ENCODE assay signal across 19 cellular contexts in the genomic region with DNA sequence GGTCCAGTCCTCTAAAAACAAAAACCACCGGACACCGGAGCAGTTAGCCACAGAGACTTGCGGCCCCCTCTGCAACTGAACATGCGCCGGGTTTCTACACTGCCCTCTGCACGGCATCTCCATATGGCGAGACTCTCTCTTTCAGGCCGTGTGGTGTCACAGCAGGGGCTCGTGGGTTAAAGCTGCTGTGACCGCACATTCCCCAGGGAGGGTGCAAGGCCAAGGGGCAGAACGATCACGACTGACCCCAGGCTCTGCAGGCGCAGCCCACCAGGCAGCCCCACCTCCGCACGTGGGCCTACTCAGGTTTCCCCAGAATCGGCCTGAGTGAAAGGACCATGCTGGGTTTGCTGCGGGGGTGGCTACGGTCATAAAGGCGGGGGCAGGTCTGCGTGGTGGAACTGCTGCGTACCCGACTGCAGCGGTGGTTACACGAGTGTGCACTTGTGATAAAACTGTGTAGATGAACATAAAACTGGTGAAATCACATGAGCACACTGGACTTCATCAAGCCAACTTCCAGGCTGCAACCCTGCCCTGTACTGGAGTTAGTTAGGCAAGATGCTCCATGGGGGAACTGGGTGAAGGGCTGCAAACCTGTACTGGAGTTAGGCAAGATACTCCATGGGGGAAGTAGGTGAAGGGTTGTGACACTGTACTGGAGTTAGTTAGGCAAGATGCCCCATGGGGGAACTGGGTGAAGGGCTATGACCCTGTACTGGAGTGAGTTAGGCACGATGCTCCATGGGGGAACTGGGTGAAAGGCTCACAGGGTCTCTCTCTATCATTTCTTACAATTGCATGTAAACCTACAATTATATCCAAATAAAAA.
A peak's percentile ranks its signal among the peaks of the same experiment; 100 is the strongest.
DNase-seq lines count a peak whose midpoint lies in the region; ATAC-seq, FAIRE-seq and TF ChIP-seq lines count a peak whose summit lies in the region.
"Had no signal": no experiment of that assay in that cellular context is flagged by ENCODE, and none has a peak within 500 bp of the region (broad histone marks: within the 10 kb centered on the region; RNA-seq: fewer than 3 reads in every experiment).

No MANE protein-coding gene starts in this region.

- H2AFZ ChIP-seq in IMR-90 (replicated peaks; ENCODE audit: low read length, poor library complexity) (peak overlapping the region; percentile 51), neuronal stem cell (ENCODE audit: low read length) (no peak overlapping the region)
- H2AFZ ChIP-seq: parathyroid adenoma had no signal

- H3K9ac ChIP-seq in IMR-90 (ENCODE audit: low read depth, low read length) (no peak overlapping the region), endodermal cell (ENCODE audit: extremely low read depth, low read length, poor library complexity, severe bottlenecking) (no peak overlapping the region), neuronal stem cell (ENCODE audit: low read depth, low read length, poor library complexity) (no peak overlapping the region)
- H3K9ac ChIP-seq: parathyroid adenoma had no signal

- H2BK120ac ChIP-seq in IMR-90 (ENCODE audit: low read depth, low read length) (no peak overlapping the region), neuronal stem cell (ENCODE audit: low read depth, low read length) (no peak overlapping the region)

- H3K27me3 Mint-ChIP-seq in endodermal cell (ENCODE audit: insufficient read depth) (no peaks in the 10 kb centered on the region), immature natural killer cell (ENCODE audit: low read depth in 3 of 3) (peaks cover 2 to 3% (median 2%) of the 10 kb centered on the region in 3 donors)

- no peak overlapping the region for H4K5ac ChIP-seq in IMR-90 (ENCODE audit: low read depth, low read length)

- no peaks in the 10 kb centered on the region for H4K20me1 ChIP-seq in IMR-90 (ENCODE audit: insufficient read depth, low read length)

- H4K8ac ChIP-seq in IMR-90 (ENCODE audit: low read depth in 2 of 2, low read length in 2 of 2) (no peak overlapping the region), neuronal stem cell (ENCODE audit: low read depth, low read length) (no peak overlapping the region)

- no peaks in the 10 kb centered on the region for H3K36me3 Mint-ChIP-seq in endodermal cell (ENCODE audit: low read depth)
- H3K36me3 Mint-ChIP-seq in immature natural killer cell, result no peaks in the 10 kb centered on the region
- H3K36me3 Mint-ChIP-seq: brain had no signal

- H3K4me2 ChIP-seq in IMR-90 (ENCODE audit: low read depth, low read length), result no peak overlapping the region
- H3K4me2 ChIP-seq in neuronal stem cell (ENCODE audit: insufficient read depth, low read length, poor library complexity, severe bottlenecking), result no peak overlapping the region

- no peaks in the 10 kb centered on the region for H3K9me1 ChIP-seq in IMR-90 (ENCODE audit: insufficient read depth, low read length)

- H3K4me3 Mint-ChIP-seq in endodermal cell (no peak overlapping the region), immature natural killer cell (no peak overlapping the region)
- H3K4me3 Mint-ChIP-seq: brain had no signal

- intact Hi-C loops in IMR-90 (cut with micrococcal nuclease), result no loop called here

- H3K14ac ChIP-seq in IMR-90 (replicated peaks; ENCODE audit: low read depth, low read length) (no peak overlapping the region), neuronal stem cell (ENCODE audit: low read length) (peak overlapping the region; percentile 32)

- WGBS in IMR-90 (ENCODE audit: extremely low coverage in 2 of 2, insufficient read length in 1 of 2), 2 experiments, result 41% methylated on average over 12 of the region's 25 CpGs; no CpG with 5 or more reads in 1 of the 2 experiments
- WGBS in endodermal cell (ENCODE audit: insufficient coverage in 1 of 2, insufficient read length in 1 of 2), 2 experiments, result 69 to 86% methylated on average over 18 to 25 of the region's 25 CpGs
- no CpG with 5 or more reads among the region's 25 CpGs for WGBS in neuronal stem cell (ENCODE audit: extremely low coverage in 2 of 2, insufficient read length in 2 of 2, insufficient replicate concordance in 1 of 2), 2 donors

- H3K23ac ChIP-seq in IMR-90 (ENCODE audit: low read depth, low read length), result no peak overlapping the region
- H3K23ac ChIP-seq in neuronal stem cell (ENCODE audit: low read depth, low read length, poor library complexity), result no peak overlapping the region

- no peak overlapping the region for H2AK5ac ChIP-seq in IMR-90 (ENCODE audit: low read depth, low read length)
- H2AK5ac ChIP-seq in neuronal stem cell (ENCODE audit: low read depth, low read length), result no peak overlapping the region

- TF ChIP-seq POLR2A in GM12891 (IDR thresholded peaks at IDR 0.05; ENCODE audit: low read depth, low read length) (no peak), IMR-90 (IDR thresholded peaks at IDR 0.05; ENCODE audit: low read depth, low read length) (no peak)

- dilution Hi-C loops in IMR-90 (cut with HindIII; ENCODE audit: low sequenced_read_pairs, unreplicated experiment), result no loop called here

- ATAC-seq in IMR-90 (ENCODE audit: low read depth), result no peak
- no peak for ATAC-seq in HG03095 (IDR thresholded peaks at IDR 0.05; ENCODE audit: unreplicated experiment)
- ATAC-seq in HG02981 (IDR thresholded peaks at IDR 0.05; ENCODE audit: unreplicated experiment), result no peak
- ATAC-seq: Panc1 had no signal

- no peak overlapping the region for H2BK15ac ChIP-seq in IMR-90 (ENCODE audit: low read depth, low read length)
- H2BK15ac ChIP-seq in neuronal stem cell (ENCODE audit: low read length), result no peak overlapping the region

- H3K4ac ChIP-seq in IMR-90 (ENCODE audit: low read depth, low read length) (no peak overlapping the region), neuronal stem cell (ENCODE audit: low read length) (no peak overlapping the region)

- H3K56ac ChIP-seq in IMR-90 (ENCODE audit: extremely low read depth, insufficient read depth, low read length), result no peak overlapping the region

- H3K27ac ChIP-seq in IMR-90 (ENCODE audit: insufficient read depth, low read length) (no peak overlapping the region), endodermal cell (ENCODE audit: low read depth, low read length) (no peak overlapping the region), neuronal stem cell (replicated peaks; ENCODE audit: low read length) (no peak overlapping the region)
- H3K27ac ChIP-seq: epithelial cell of prostate, parathyroid adenoma, skin epidermis, thoracic aorta had no signal

- H3K9me3 Mint-ChIP-seq in endodermal cell (no peaks in the 10 kb centered on the region), immature natural killer cell (no peaks in the 10 kb centered on the region)
- H3K9me3 Mint-ChIP-seq: brain had no signal

- TF ChIP-seq CTCF in IMR-90 (conservative IDR thresholded peaks at IDR 0.05; ENCODE audit: low read depth, low read length), result no peak
- no peak for TF ChIP-seq CTCF in endodermal cell (conservative IDR thresholded peaks at IDR 0.05)

- no peak overlapping the region for H2AK9ac ChIP-seq in IMR-90 (replicated peaks; ENCODE audit: low read depth, low read length, poor library complexity)

- CTCF ChIA-PET in IMR-90 (lab: Yijun Ruan, JAX), result no interaction called here

- no peak overlapping the region for H2BK20ac ChIP-seq in IMR-90 (ENCODE audit: low read depth, low read length)

- H3K27me3 ChIP-seq in IMR-90 (ENCODE audit: control insufficient read depth, insufficient read depth, low read length) (no peaks in the 10 kb centered on the region), endodermal cell (ENCODE audit: control insufficient read depth, insufficient read depth, low read length, poor library complexity, severe bottlenecking) (no peaks in the 10 kb centered on the region), neuronal stem cell (ENCODE audit: control insufficient read depth in 3 of 3, insufficient read depth in 3 of 3, low read depth in 1 of 3, low read length in 3 of 3) (peaks cover 0 to 29% (median 0%) of the 10 kb centered on the region in 3 experiments)

- H2BK5ac ChIP-seq in IMR-90 (ENCODE audit: low read depth, low read length, poor library complexity, severe bottlenecking), result no peak overlapping the region
- H2BK5ac ChIP-seq in neuronal stem cell (ENCODE audit: low read length), result no peak overlapping the region

- POLR2A ChIA-PET in IMR-90 (lab: Charles Lee; ENCODE audit: unreplicated experiment), result no interaction called here

- peaks cover 49% of the 10 kb centered on the region for H3K9me3 ChIP-seq in IMR-90 (ENCODE audit: control insufficient read depth, insufficient read depth, low read length)
- H3K9me3 ChIP-seq in endodermal cell (ENCODE audit: control insufficient read depth, low read length), result no peaks in the 10 kb centered on the region
- no peaks in the 10 kb centered on the region for H3K9me3 ChIP-seq in neuronal stem cell (replicated peaks in 1 of 2; ENCODE audit: control insufficient read depth in 2 of 2, insufficient read depth in 1 of 2, low read depth in 1 of 2, low read length in 2 of 2)
- H3K9me3 ChIP-seq: Caco-2, thoracic aorta had no signal

- no peak overlapping the region for H2BK12ac ChIP-seq in neuronal stem cell (ENCODE audit: low read length)

- H3K27ac Mint-ChIP-seq in endodermal cell (no peak overlapping the region), immature natural killer cell (no peak overlapping the region)

- H4K91ac ChIP-seq in IMR-90 (ENCODE audit: insufficient read depth, low read depth, low read length) (no peak overlapping the region), neuronal stem cell (ENCODE audit: low read depth, low read length, poor library complexity) (no peak overlapping the region)

- H3K36me3 ChIP-seq in IMR-90 (ENCODE audit: control insufficient read depth, insufficient read depth, low read length) (no peaks in the 10 kb centered on the region), endodermal cell (ENCODE audit: control insufficient read depth, insufficient read depth, low read length) (no peaks in the 10 kb centered on the region), neuronal stem cell (replicated peaks in 1 of 2; ENCODE audit: control insufficient read depth in 2 of 2, insufficient read depth in 2 of 2, low read length in 2 of 2) (no peaks in the 10 kb centered on the region)
- H3K36me3 ChIP-seq: thoracic aorta had no signal

- H3K4me1 Mint-ChIP-seq in endodermal cell (peaks cover 2% of the 10 kb centered on the region), immature natural killer cell (no peaks in the 10 kb centered on the region)
- H3K4me1 Mint-ChIP-seq: brain had no signal

- no peak overlapping the region for H3K4me3 ChIP-seq in IMR-90 (ENCODE audit: insufficient read depth, low read depth, low read length)
- no peak overlapping the region for H3K4me3 ChIP-seq in endodermal cell (ENCODE audit: low read length)
- no peak overlapping the region for H3K4me3 ChIP-seq in neuronal stem cell (ENCODE audit: low read length in 2 of 2)
- H3K4me3 ChIP-seq: lung, skin epidermis, thoracic aorta had no signal

- H3K4me1 ChIP-seq in IMR-90 (ENCODE audit: control insufficient read depth, insufficient read depth, low read length) (no peaks in the 10 kb centered on the region), endodermal cell (ENCODE audit: control insufficient read depth, insufficient read depth, low read length) (no peaks in the 10 kb centered on the region), neuronal stem cell (ENCODE audit: control insufficient read depth in 2 of 2, insufficient read depth in 1 of 2, low read depth in 1 of 2, low read length in 2 of 2) (no peaks in the 10 kb centered on the region)
- H3K4me1 ChIP-seq: Caco-2 had no signal

- peak; percentile 2 for DNase-seq in GM12891 (ENCODE audit: insufficient read length, low spot score)
- DNase-seq in IMR-90, result no peak
- DNase-seq in endodermal cell, result peak; percentile 48
- no peak for DNase-seq in neuronal stem cell (ENCODE audit: low spot score)
- DNase-seq in stimulated activated CD4-positive, alpha-beta T cell treated with anti-CD3 and anti-CD28 coated beads, Interleukin-4, amount 100 ng/mL, for 24 hours, result no peak
- no peak for DNase-seq in immature natural killer cell
- DNase-seq: activated T-cell treated with anti-CD3 and anti-CD28 coated beads, Interleukin-2, amount 50 U/mL, for 48 hours; Caco-2; stimulated activated CD4-positive, alpha-beta T cell treated with anti-CD3 and anti-CD28 coated beads, Interleukin-4, amount 100 ng/mL, for 1 hour had no signal

- H3K18ac ChIP-seq in IMR-90 (ENCODE audit: low read depth, low read length), result no peak overlapping the region
- H3K18ac ChIP-seq in neuronal stem cell (ENCODE audit: low read length), result peak overlapping the region; percentile 15

- no peak for FAIRE-seq in GM12891 (lab: Jason Lieb, UNC)
- FAIRE-seq: H54 had no signal

- BruUV-seq in IMR-90 (replicated peaks; lab: Mats Ljungman, UMichigan), result no TSS peak

- H3K79me1 ChIP-seq in IMR-90 (ENCODE audit: low read depth in 1 of 2, low read length in 2 of 2) (no peaks in the 10 kb centered on the region), neuronal stem cell (ENCODE audit: low read depth, low read length) (no peaks in the 10 kb centered on the region)

- no peak for TF ChIP-seq RAD21 in IMR-90 (IDR thresholded peaks at IDR 0.05; ENCODE audit: low read length)

- in situ Hi-C loops in IMR-90 (cut with MboI; ENCODE audit: low sequenced_read_pairs), result no loop called here

Comparison
In these comparisons a context has a peak if more than half of its experiments do, and no peak if none do; other contexts are left out.
1. DNase-seq: peak in GM12891 (single experiment) and endodermal cell (single experiment); none in IMR-90 (single experiment), neuronal stem cell (single experiment), stimulated activated CD4-positive, alpha-beta T cell treated with anti-CD3 and anti-CD28 coated beads, Interleukin-4, amount 100 ng/mL, for 24 hours (single experiment) and immature natural killer cell (0 of 3).